8 cellular contexts compared by ENCODE assay signal in genomic region chr6:393391-394221, GRCh38. TPM values are rescaled to one million over a fixed set of nuclear protein-coding genes. Genes with fewer than 3 reads are reported as not detected.
A peak's percentile ranks its signal among the peaks of the same experiment; 100 is the strongest.
DNase-seq lines count a peak whose midpoint lies in the region; ATAC-seq and TF ChIP-seq lines count a peak whose summit lies in the region.

No MANE protein-coding gene starts in this region.

- peaks cover 6% of the 10 kb centered on the region for H3K4me1 ChIP-seq in right cardiac atrium (ENCODE audit: control insufficient read depth, insufficient read depth, low read length)
- H3K4me1 ChIP-seq in smooth muscle cell (ENCODE audit: low read depth), result peaks cover 7% of the 10 kb centered on the region

- DNase-seq in GM13976 (ENCODE audit: low spot score), result peak; percentile 40
- no peak for DNase-seq in WERI-Rb-1
- no peak for DNase-seq in right cardiac atrium
- no peak for DNase-seq in smooth muscle cell (lab: John Stamatoyannopoulos, UW; ENCODE audit: unreplicated experiment)
- DNase-seq in NCI-H187 treated with DMSO at 0.1 percent for 48 hours (lab: John Stamatoyannopoulos, UW), result no peak
- DNase-seq in NCI-H1417 treated with DMSO at 0.1 percent for 48 hours (lab: John Stamatoyannopoulos, UW), result no peak

- H3K9me3 ChIP-seq in WERI-Rb-1 (ENCODE audit: severe bottlenecking) (no peaks in the 10 kb centered on the region), right cardiac atrium (ENCODE audit: control insufficient read depth, low read length) (no peaks in the 10 kb centered on the region), smooth muscle cell (replicated peaks; ENCODE audit: low read depth) (no peaks in the 10 kb centered on the region)

- H3K9ac ChIP-seq in smooth muscle cell (ENCODE audit: low read depth), result no peak overlapping the region

- H2AFZ ChIP-seq in smooth muscle cell (ENCODE audit: low read depth), result no peak overlapping the region

- no peak for ATAC-seq in right cardiac atrium
- no peak for ATAC-seq in HG02884 (IDR thresholded peaks at IDR 0.05; ENCODE audit: unreplicated experiment)
- no peak for ATAC-seq in esophagus mucosa

- H3F3A ChIP-seq in smooth muscle cell (ENCODE audit: low read depth), result no peaks in the 10 kb centered on the region

- H3K36me3 ChIP-seq in WERI-Rb-1, result no peaks in the 10 kb centered on the region
- no peaks in the 10 kb centered on the region for H3K36me3 ChIP-seq in smooth muscle cell (ENCODE audit: low read depth)

- in situ Hi-C loops in GM13976 (cut with MboI; ENCODE audit: low sequenced_read_pairs, unreplicated experiment), result no loop called here

- H4K20me1 ChIP-seq in smooth muscle cell (ENCODE audit: low read depth), result no peaks in the 10 kb centered on the region

- no peaks in the 10 kb centered on the region for H3K79me2 ChIP-seq in smooth muscle cell (ENCODE audit: low read depth)

- intact Hi-C loops in right cardiac atrium (cut with DNase I), result no loop called here

- H3K4me3 ChIP-seq in WERI-Rb-1 (ENCODE audit: low read depth, low read length) (peak overlapping the region; percentile 34), right cardiac atrium (ENCODE audit: low read length) (peak overlapping the region; percentile 64), smooth muscle cell (peak overlapping the region; percentile 34)

- TF ChIP-seq CTCF in GM13976 (IDR thresholded peaks at IDR 0.05; ENCODE audit: borderline replicate concordance, control extremely low read depth, extremely low read depth, insufficient read depth, missing control alignments), result no peak
- no peak for TF ChIP-seq CTCF in WERI-Rb-1 (IDR thresholded peaks at IDR 0.05; ENCODE audit: low read depth, low read length)
- TF ChIP-seq CTCF in smooth muscle cell (IDR thresholded peaks at IDR 0.05; ENCODE audit: borderline replicate concordance, insufficient read depth, poor library complexity, severe bottlenecking), result no peak

- H3K4me2 ChIP-seq in smooth muscle cell, result peak overlapping the region; percentile 73

- peaks cover 91% of the 10 kb centered on the region for H3K27me3 ChIP-seq in WERI-Rb-1 (ENCODE audit: insufficient read depth, low read depth, severe bottlenecking)
- peaks cover 3% of the 10 kb centered on the region for H3K27me3 ChIP-seq in right cardiac atrium (ENCODE audit: control insufficient read depth, insufficient read depth)
- peaks cover 95% of the 10 kb centered on the region for H3K27me3 ChIP-seq in smooth muscle cell (ENCODE audit: low read depth)

- 13% methylated on average over 68 of the region's 68 CpGs for WGBS in right cardiac atrium
- 5% methylated on average over 57 of the region's 68 CpGs for WGBS in smooth muscle cell (ENCODE audit: low lambda C conversion rate)

- no peak overlapping the region for H3K27ac ChIP-seq in WERI-Rb-1
- no peak overlapping the region for H3K27ac ChIP-seq in right cardiac atrium (ENCODE audit: low read length)
- H3K27ac ChIP-seq in smooth muscle cell (ENCODE audit: low read depth), result no peak overlapping the region

RNA-seq across cellular contexts. Expression of gene IRF4, which starts 2.1 kb away (rescaled TPM):
- total RNA-seq in right cardiac atrium (1 to 10 TPM in 1 of 4 donors, under 1 TPM in 3; 0.46 to 1.4 (median 0.67) TPM), smooth muscle cell (0.04 TPM in 1 of 2 replicates, not detected in the other), esophagus mucosa (1.1 TPM)
- polyA plus RNA-seq in right cardiac atrium (0.41 TPM), smooth muscle cell (not detected in 2 replicates)
